In genomic region chr4:184645904-184646610, GRCh38 we compare ENCODE assay signal across 12 cellular contexts. TPM values are rescaled to one million over a fixed set of nuclear protein-coding genes. Genes with fewer than 3 reads are reported as not detected.
DNase-seq lines count a peak whose midpoint lies in the region; ATAC-seq, FAIRE-seq and TF ChIP-seq lines count a peak whose summit lies in the region.
"Had no signal": no experiment of that assay in that cellular context is flagged by ENCODE, and none has a peak within 500 bp of the region (broad histone marks: within the 10 kb centered on the region; RNA-seq: fewer than 3 reads in every experiment).

No MANE protein-coding gene starts in this region.

- H3K4me1 Mint-ChIP-seq in activated CD8-positive, alpha-beta T cell treated with anti-CD3 and anti-CD28 coated beads, Interleukin-2, amount 10 ng/mL, durations not matched to agents 7 days and 5 days (ENCODE audit: low read depth), result peaks cover 60% of the 10 kb centered on the region
- H3K4me1 Mint-ChIP-seq in type B pancreatic cell (ENCODE audit: unreplicated experiment), result peaks cover 44% of the 10 kb centered on the region

- H3K4me3 Mint-ChIP-seq in activated CD8-positive, alpha-beta T cell treated with anti-CD3 and anti-CD28 coated beads, Interleukin-2, amount 10 ng/mL, durations not matched to agents 7 days and 5 days, result peak overlapping the region; percentile 89
- peak overlapping the region; percentile 94 for H3K4me3 Mint-ChIP-seq in type B pancreatic cell
- H3K4me3 Mint-ChIP-seq: CD14-positive monocyte had no signal

- no peak overlapping the region for H3K9ac ChIP-seq in keratinocyte (ENCODE audit: control insufficient read depth, extremely low read depth, insufficient read depth, low read length)

- peak overlapping the region; percentile 77 for H3K4me2 ChIP-seq in keratinocyte (ENCODE audit: control insufficient read depth, extremely low read depth, insufficient read depth, low read depth, low read length)

- DNase-seq in left ventricle myocardium inferior (no peak), Right ventricle myocardium superior (no peak), keratinocyte (ENCODE audit: low read depth, low spot score) (no peak), type B pancreatic cell (ENCODE audit: extremely low spot score, unreplicated experiment) (no peak), T1000 (lab: John Stamatoyannopoulos, UW) (no peak), AG20443 (ENCODE audit: low spot score) (no peak), kidney glomerular epithelial cell (lab: John Stamatoyannopoulos, UW) (no peak)
- DNase-seq in activated CD8-positive, alpha-beta T cell treated with anti-CD3 and anti-CD28 coated beads, Interleukin-2, amount 10 ng/mL, durations not matched to agents 7 days and 5 days, result no peak
- DNase-seq: H7, left cardiac atrium, NCI-H187 had no signal

- dilution Hi-C loops in keratinocyte (cut with MboI; ENCODE audit: extremely low pct_ligation_motif_present, low sequenced_read_pairs), result no loop called here

- no peaks in the 10 kb centered on the region for H3K27me3 Mint-ChIP-seq in activated CD8-positive, alpha-beta T cell treated with anti-CD3 and anti-CD28 coated beads, Interleukin-2, amount 10 ng/mL, durations not matched to agents 7 days and 5 days (ENCODE audit: low read depth)
- H3K27me3 Mint-ChIP-seq in type B pancreatic cell, result no peaks in the 10 kb centered on the region

- H3K4me3 ChIP-seq in left ventricle myocardium inferior (no peak overlapping the region), keratinocyte (ENCODE audit: control insufficient read depth in 2 of 3, extremely low read depth in 1 of 3, insufficient read depth in 2 of 3, low read depth in 1 of 3, low read length in 3 of 3) (no peak overlapping the region)

- H3K79me2 ChIP-seq in keratinocyte (ENCODE audit: control insufficient read depth, insufficient read depth, low read length), result peaks cover 76% of the 10 kb centered on the region

- no peaks in the 10 kb centered on the region for H3K9me3 ChIP-seq in left ventricle myocardium inferior (replicated peaks)
- no peaks in the 10 kb centered on the region for H3K9me3 ChIP-seq in keratinocyte (ENCODE audit: control insufficient read depth, low read depth, low read length)

- H3K36me3 ChIP-seq in left ventricle myocardium inferior, result no peaks in the 10 kb centered on the region
- peaks cover 3 to 13% of the 10 kb centered on the region in 2 experiments for H3K36me3 ChIP-seq in keratinocyte (ENCODE audit: control insufficient read depth in 2 of 2, extremely low read depth in 1 of 2, insufficient read depth in 2 of 2, low read length in 2 of 2)

- H3K4me1 ChIP-seq in left ventricle myocardium inferior (peaks cover 87% of the 10 kb centered on the region), keratinocyte (ENCODE audit: control insufficient read depth, extremely low read depth, insufficient read depth, low read length) (peaks cover 14% of the 10 kb centered on the region)

- no peaks in the 10 kb centered on the region for H4K20me1 ChIP-seq in keratinocyte (ENCODE audit: control insufficient read depth, extremely low read depth, insufficient read depth, low read length)

- H3K9me1 ChIP-seq in keratinocyte (ENCODE audit: control insufficient read depth, extremely low read depth, insufficient read depth, low read length), result no peaks in the 10 kb centered on the region

- peak overlapping the region; percentile 98 for H3K27ac ChIP-seq in left ventricle myocardium inferior (replicated peaks)
- no peak overlapping the region for H3K27ac ChIP-seq in keratinocyte (ENCODE audit: control insufficient read depth, insufficient read depth, low read length)

- H3K27ac Mint-ChIP-seq in activated CD8-positive, alpha-beta T cell treated with anti-CD3 and anti-CD28 coated beads, Interleukin-2, amount 10 ng/mL, durations not matched to agents 7 days and 5 days, result peak overlapping the region; percentile 88
- H3K27ac Mint-ChIP-seq in type B pancreatic cell, result peak overlapping the region; percentile 57

- intact Hi-C loops in left ventricle myocardium inferior (cut with micrococcal nuclease) (no loop called here), Right ventricle myocardium superior (cut with DNase I) (loop anchor here (10.0 kb wide), 1 partner anchor 381 kb away; no protein-coding TSS in a partner anchor)

- FAIRE-seq in keratinocyte (lab: Jason Lieb, UNC), result no peak

- no peak overlapping the region for H2AFZ ChIP-seq in keratinocyte (ENCODE audit: control insufficient read depth, low read length)

- POLR2A ChIA-PET in activated CD8-positive, alpha-beta T cell treated with anti-CD3 and anti-CD28 coated beads, Interleukin-2, amount 10 ng/mL, durations not matched to agents 7 days and 5 days (lab: Charles Lee), result interaction anchor here (1.6 kb wide), 1 partner anchor 171 kb away, joined by 11 read pairs; the partner anchor contains the start of gene IRF2

- H3K36me3 Mint-ChIP-seq in activated CD8-positive, alpha-beta T cell treated with anti-CD3 and anti-CD28 coated beads, Interleukin-2, amount 10 ng/mL, durations not matched to agents 7 days and 5 days (ENCODE audit: low read depth), result peaks cover 65% of the 10 kb centered on the region
- H3K36me3 Mint-ChIP-seq in type B pancreatic cell, result peaks cover 23% of the 10 kb centered on the region

- H3K9me3 Mint-ChIP-seq in activated CD8-positive, alpha-beta T cell treated with anti-CD3 and anti-CD28 coated beads, Interleukin-2, amount 10 ng/mL, durations not matched to agents 7 days and 5 days (ENCODE audit: insufficient read depth), result no peaks in the 10 kb centered on the region
- H3K9me3 Mint-ChIP-seq in type B pancreatic cell, result no peaks in the 10 kb centered on the region
- H3K9me3 Mint-ChIP-seq: CD14-positive monocyte had no signal

- CTCF ChIA-PET in activated CD8-positive, alpha-beta T cell treated with anti-CD3 and anti-CD28 coated beads, Interleukin-2, amount 10 ng/mL, durations not matched to agents 7 days and 5 days (lab: Charles Lee), result interaction anchor here (2.6 kb wide), 1 partner anchor 378 kb away, joined by 10 read pairs; no protein-coding TSS in a partner anchor

- no peak for TF ChIP-seq CTCF in left ventricle myocardium inferior (IDR thresholded peaks at IDR 0.05; ENCODE audit: borderline replicate concordance)
- no peak for TF ChIP-seq CTCF in keratinocyte (optimal IDR thresholded peaks at IDR 0.05 in 1 of 3, IDR thresholded peaks at IDR 0.05 in 1 of 3, conservative IDR thresholded peaks at IDR 0.05 in 1 of 3; ENCODE audit: extremely low read depth in 1 of 3, insufficient read depth in 2 of 3, low read length in 3 of 3)
- no peak for TF ChIP-seq CTCF in type B pancreatic cell (conservative IDR thresholded peaks at IDR 0.05)

- no peak for ATAC-seq in Right ventricle myocardium superior (ENCODE audit: poor library complexity)
- no peak for ATAC-seq in activated CD8-positive, alpha-beta T cell treated with anti-CD3 and anti-CD28 coated beads, Interleukin-2, amount 10 ng/mL, durations not matched to agents 7 days and 5 days
- ATAC-seq: left cardiac atrium had no signal

- no peaks in the 10 kb centered on the region for H3K27me3 ChIP-seq in left ventricle myocardium inferior (ENCODE audit: low read depth)
- no peaks in the 10 kb centered on the region for H3K27me3 ChIP-seq in keratinocyte (ENCODE audit: control insufficient read depth, extremely low read depth, insufficient read depth, low read length)

RNA-seq across cellular contexts. Expression of gene CASP3, which starts 3.2 kb away (rescaled TPM):
- total RNA-seq in left ventricle myocardium inferior, result 12.1 TPM
- 11.6 TPM for total RNA-seq in Right ventricle myocardium superior
- total RNA-seq in activated CD8-positive, alpha-beta T cell treated with anti-CD3 and anti-CD28 coated beads, Interleukin-2, amount 10 ng/mL, durations not matched to agents 7 days and 5 days, result 10 to 100 TPM; 71.7 to 78.0 TPM
- polyA plus RNA-seq in keratinocyte, result 30.4 to 51.1 TPM (median 36.1 TPM) in 3 replicates
- polyA plus RNA-seq in keratinocyte (2011; ENCODE audit: low read depth), result 24.2 TPM
- 22.5 and 38.1 TPM in 2 replicates for polyA plus RNA-seq in keratinocyte (2011; cell fraction: cytosol; rRNA removed)
- polyA plus RNA-seq in keratinocyte (2011; cell fraction: nucleus; rRNA removed), result 29.8 and 43.8 TPM in 2 replicates
- 24.0 and 32.5 TPM in 2 replicates for polyA plus RNA-seq in keratinocyte (2012; ENCODE audit: low replicate concordance)
- polyA minus RNA-seq in keratinocyte, result 11.1 to 18.7 TPM (median 11.6 TPM) in 3 replicates
- 18.6 TPM for polyA minus RNA-seq in keratinocyte (2011; cell fraction: cytosol; rRNA and poly(A)+ RNA removed)
- 11.1 and 19.9 TPM in 2 replicates for polyA minus RNA-seq in keratinocyte (2011; cell fraction: nucleus; rRNA and poly(A)+ RNA removed)
- total RNA-seq in type B pancreatic cell (ENCODE audit: low replicate concordance), result 38.9 and 40.8 TPM in 2 replicates

RNA-seq across cellular contexts. Expression of gene PRIMPOL, which starts 3.5 kb away (rescaled TPM):
- total RNA-seq in left ventricle myocardium inferior, result 10.6 TPM
- 10.9 TPM for total RNA-seq in Right ventricle myocardium superior
- 10 to 100 TPM; 24.9 to 26.9 TPM for total RNA-seq in activated CD8-positive, alpha-beta T cell treated with anti-CD3 and anti-CD28 coated beads, Interleukin-2, amount 10 ng/mL, durations not matched to agents 7 days and 5 days
- 9.1 to 22.8 TPM (median 11.2 TPM) in 3 replicates for polyA plus RNA-seq in keratinocyte
- polyA plus RNA-seq in keratinocyte (2011; ENCODE audit: low read depth), result 11.8 TPM
- 7.1 and 13.9 TPM in 2 replicates for polyA plus RNA-seq in keratinocyte (2011; cell fraction: cytosol; rRNA removed)
- 11.5 and 15.4 TPM in 2 replicates for polyA plus RNA-seq in keratinocyte (2011; cell fraction: nucleus; rRNA removed)
- polyA plus RNA-seq in keratinocyte (2012; ENCODE audit: low replicate concordance), result 4.0 and 10.5 TPM in 2 replicates
- polyA minus RNA-seq in keratinocyte, result 1.9 to 2.5 TPM in 2 of 3 replicates, not detected in the other
- 5.9 TPM for polyA minus RNA-seq in keratinocyte (2011; cell fraction: cytosol; rRNA and poly(A)+ RNA removed)
- 3.0 and 5.2 TPM in 2 replicates for polyA minus RNA-seq in keratinocyte (2011; cell fraction: nucleus; rRNA and poly(A)+ RNA removed)
- total RNA-seq in type B pancreatic cell (ENCODE audit: low replicate concordance), result 10.7 and 24.6 TPM in 2 replicates
